In the genomic region with DNA sequence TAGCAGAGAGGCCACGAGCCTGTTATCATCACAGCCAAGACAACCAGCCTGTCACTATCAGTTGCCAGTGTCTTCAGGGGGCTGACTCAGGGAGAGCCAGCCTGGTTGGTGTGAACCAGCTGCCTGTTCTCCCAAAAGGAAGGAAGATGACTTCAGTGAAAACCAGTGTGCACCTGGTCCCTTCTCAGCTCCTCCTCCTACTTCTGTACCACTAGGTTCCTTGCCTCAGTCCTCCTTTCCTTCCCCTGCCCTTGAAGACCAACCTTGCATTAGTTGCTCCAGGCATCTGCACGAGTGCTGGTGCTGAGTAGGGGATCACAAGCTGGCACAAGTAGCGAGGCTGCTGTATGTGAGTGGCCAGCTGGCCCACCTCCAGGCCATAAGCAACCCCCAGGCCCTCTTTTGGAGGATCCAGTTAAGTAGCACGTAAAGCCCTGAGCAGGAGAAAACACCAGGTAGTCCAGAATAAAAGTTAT, we compare ENCODE assay signal across 10 cellular contexts. TPM values are rescaled to one million over a fixed set of nuclear protein-coding genes. Genes with fewer than 3 reads are reported as not detected.
DNase-seq lines count a peak whose midpoint lies in the region; ATAC-seq and TF ChIP-seq lines count a peak whose summit lies in the region.
"Had no signal": no experiment of that assay in that cellular context is flagged by ENCODE, and none has a peak within 500 bp of the region (broad histone marks: within the 10 kb centered on the region; RNA-seq: fewer than 3 reads in every experiment).

No MANE protein-coding gene starts in this region.

- CTCF ChIA-PET in GM10248 (lab: Yijun Ruan, JAX): interaction anchor here (1.0 to 3.0 kb wide), 21 partner anchors 9 to 206 kb away, joined by 3 to 25 read pairs (median 4); a partner anchor contains a TSS

- H3K9me3 ChIP-seq in Loucy (ENCODE audit: insufficient read depth, low read depth, low read length) (no peaks in the 10 kb centered on the region), cardiac muscle cell (ENCODE audit: low read depth) (no peaks in the 10 kb centered on the region)

- POLR2A ChIA-PET in GM10248 (lab: Yijun Ruan, JAX): interaction anchor here (1.2 kb wide), 1 partner anchor 9 kb away, joined by 5 read pairs; a partner anchor contains a TSS

- H3K9ac ChIP-seq in Loucy (ENCODE audit: low read depth, low read length, poor library complexity, severe bottlenecking): peak overlapping the region; percentile 12

- ATAC-seq in HG03095 (IDR thresholded peaks at IDR 0.05; ENCODE audit: unreplicated experiment) (no peak), GM21367 (IDR thresholded peaks at IDR 0.05; ENCODE audit: unreplicated experiment) (no peak), HG02970 (IDR thresholded peaks at IDR 0.05; ENCODE audit: low FRiP score, unreplicated experiment) (no peak)

- peak overlapping the region; percentile 21 for H3K4me2 ChIP-seq in Loucy (ENCODE audit: low read depth, low read length, poor library complexity, severe bottlenecking)

- TF ChIP-seq CTCF in GM10248 (IDR thresholded peaks at IDR 0.05; ENCODE audit: control extremely low read depth, extremely low read depth, low read depth, missing control alignments) (no peak), GM20000 (IDR thresholded peaks at IDR 0.05; ENCODE audit: extremely low read depth, missing control alignments) (no peak), Loucy (conservative IDR thresholded peaks at IDR 0.05; ENCODE audit: low read length) (no peak), cardiac muscle cell (IDR thresholded peaks at IDR 0.05; ENCODE audit: low read depth, low read length) (no peak)

- no peak overlapping the region for H3K4me3 ChIP-seq in Loucy (ENCODE audit: low read length, poor library complexity, severe bottlenecking)
- H3K4me3 ChIP-seq in cardiac muscle cell: no peak overlapping the region

- H3K79me2 ChIP-seq in Loucy (ENCODE audit: insufficient read depth, low read length): no peaks in the 10 kb centered on the region

- no peaks in the 10 kb centered on the region for H4K20me1 ChIP-seq in Loucy (ENCODE audit: insufficient read depth, low read length, poor library complexity, severe bottlenecking)

- H3K9me2 ChIP-seq in Loucy (replicated peaks; ENCODE audit: low read depth, low read length): no peaks in the 10 kb centered on the region

- H3K27me3 ChIP-seq in Loucy (ENCODE audit: insufficient read depth, low read length, poor library complexity, severe bottlenecking) (no peaks in the 10 kb centered on the region), cardiac muscle cell (no peaks in the 10 kb centered on the region)

- no peaks in the 10 kb centered on the region for H3F3A ChIP-seq in Loucy (ENCODE audit: low read depth)

- H3K4me1 ChIP-seq in Loucy (ENCODE audit: insufficient read depth, low read length, poor library complexity, severe bottlenecking) (peaks cover 6% of the 10 kb centered on the region), cardiac muscle cell (ENCODE audit: low read depth) (peaks cover 15% of the 10 kb centered on the region)

- H3K36me3 ChIP-seq in Loucy (ENCODE audit: insufficient read depth, low read length) (peaks cover 20% of the 10 kb centered on the region; the same call in 1 of the 2 replicates), cardiac muscle cell (peaks cover 15% of the 10 kb centered on the region)

- H2AFZ ChIP-seq in Loucy (ENCODE audit: low read length): no peak overlapping the region

- DNase-seq in GM10248 (ENCODE audit: extremely low spot score): peak; percentile 38
- peak; percentile 30 for DNase-seq in GM20000 (ENCODE audit: low spot score)
- DNase-seq in cardiac muscle cell (ENCODE audit: low read depth in 1 of 2, low spot score in 1 of 2): no peak
- DNase-seq in SK-N-DZ (ENCODE audit: low spot score): no peak
- DNase-seq: activated naive CD8-positive, alpha-beta T cell treated with anti-CD3 and anti-CD28 coated beads, Interleukin-2, amount 10 ng/mL, durations not matched to agents 7 days and 5 days; GDM1 had no signal

- peak overlapping the region; percentile 88 for H3K27ac ChIP-seq in cardiac muscle cell

RNA-seq across cellular contexts. Expression of a gene that starts 8.5 kb away (rescaled TPM):
- total RNA-seq in cardiac muscle cell: 97.2 and 159 TPM in 2 replicates
- 162 and 177 TPM in 2 replicates for polyA plus RNA-seq in cardiac muscle cell
- polyA plus RNA-seq in SK-N-DZ (2014; cell fraction: cytosol; rRNA removed): 131 and 152 TPM in 2 replicates
- polyA plus RNA-seq in SK-N-DZ (2014; cell fraction: nucleus; rRNA removed): 104 and 136 TPM in 2 replicates

RNA-seq across cellular contexts. Expression of a gene that starts 8.8 kb away (rescaled TPM):
- total RNA-seq in cardiac muscle cell: 47.7 and 56.4 TPM in 2 replicates
- 46.9 and 48.0 TPM in 2 replicates for polyA plus RNA-seq in cardiac muscle cell
- 55.2 and 70.6 TPM in 2 replicates for polyA plus RNA-seq in SK-N-DZ (2014; cell fraction: cytosol; rRNA removed)
- polyA plus RNA-seq in SK-N-DZ (2014; cell fraction: nucleus; rRNA removed): 26.3 and 32.5 TPM in 2 replicates

RNA-seq across cellular contexts. Expression of a gene that starts 40.5 kb away (rescaled TPM):
- 6.2 and 6.6 TPM in 2 replicates for total RNA-seq in cardiac muscle cell
- polyA plus RNA-seq in cardiac muscle cell: 9.1 and 14.0 TPM in 2 replicates
- 49.3 and 53.6 TPM in 2 replicates for polyA plus RNA-seq in SK-N-DZ (2014; cell fraction: cytosol; rRNA removed)
- polyA plus RNA-seq in SK-N-DZ (2014; cell fraction: nucleus; rRNA removed): 83.5 and 85.1 TPM in 2 replicates

RNA-seq across cellular contexts. Expression of a gene that starts 41.1 kb away (rescaled TPM):
- total RNA-seq in cardiac muscle cell: 47.1 and 62.7 TPM in 2 replicates
- polyA plus RNA-seq in cardiac muscle cell: 67.4 and 83.1 TPM in 2 replicates
- 13.0 and 26.2 TPM in 2 replicates for polyA plus RNA-seq in SK-N-DZ (2014; cell fraction: cytosol; rRNA removed)
- polyA plus RNA-seq in SK-N-DZ (2014; cell fraction: nucleus; rRNA removed): 47.1 and 58.4 TPM in 2 replicates

RNA-seq across cellular contexts. Expression of a gene that starts 51.1 kb away (rescaled TPM):
- 22.4 and 28.1 TPM in 2 replicates for total RNA-seq in cardiac muscle cell
- polyA plus RNA-seq in cardiac muscle cell: 37.1 and 47.3 TPM in 2 replicates
- polyA plus RNA-seq in SK-N-DZ (2014; cell fraction: cytosol; rRNA removed): 26.7 and 32.4 TPM in 2 replicates
- 75.7 and 102 TPM in 2 replicates for polyA plus RNA-seq in SK-N-DZ (2014; cell fraction: nucleus; rRNA removed)

Comparison
In these comparisons a context has a peak if more than half of its experiments do, and no peak if none do; other contexts are left out.
1. DNase-seq: peak in GM10248 (single experiment) and GM20000 (single experiment); none in cardiac muscle cell (0 of 2) and SK-N-DZ (single experiment).